Comparison of ENCODE assay signal across 35 cellular contexts in the genomic region with DNA sequence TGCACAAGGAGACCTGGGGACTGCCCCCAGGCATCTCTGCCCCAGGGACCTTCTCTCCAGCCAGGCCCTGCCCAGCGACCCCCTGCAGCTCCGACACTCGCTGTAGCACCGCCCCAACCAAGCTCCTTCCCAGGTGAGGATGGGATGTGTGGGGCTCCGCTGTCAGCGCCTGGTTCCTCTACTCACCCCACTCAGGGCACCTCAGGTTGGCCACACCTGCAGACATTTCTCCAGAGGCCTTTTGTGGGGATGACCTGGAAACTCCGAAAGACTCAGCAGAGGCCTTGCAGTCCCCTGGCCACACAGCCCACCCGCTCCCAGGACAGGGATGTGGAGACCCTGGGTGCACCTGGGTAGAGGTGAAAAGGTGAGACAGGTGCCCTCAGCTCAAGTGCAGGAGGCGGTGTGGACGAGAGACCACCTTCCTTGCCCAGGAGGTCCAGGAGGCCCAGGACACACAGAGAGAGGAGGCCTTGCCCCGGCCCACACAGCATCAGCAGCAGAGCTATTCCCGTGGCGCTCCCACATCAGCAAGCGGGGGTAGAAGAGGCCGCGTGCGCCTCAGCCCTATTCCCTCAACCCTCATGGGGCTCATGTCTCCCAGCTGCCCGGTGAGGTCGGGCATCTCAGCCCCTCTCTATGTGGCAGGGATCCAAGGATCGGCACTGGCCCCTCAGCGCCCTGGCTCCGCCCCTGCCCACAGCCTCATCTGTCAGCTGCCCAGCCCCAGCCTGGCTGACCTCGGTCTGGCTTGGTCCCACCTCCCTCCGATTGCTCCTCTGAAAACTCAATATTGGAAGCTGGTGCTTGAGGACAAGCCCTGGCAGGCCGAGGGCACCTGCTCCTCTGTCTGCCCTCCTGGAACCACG. TPM values are rescaled to one million over a fixed set of nuclear protein-coding genes. Genes with fewer than 3 reads are reported as not detected.
"Had no signal": no experiment of that assay in that cellular context is flagged by ENCODE, and none has a peak within 500 bp of the region (broad histone marks: within the 10 kb centered on the region; RNA-seq: fewer than 3 reads in every experiment).

No MANE protein-coding gene starts in this region.

- H3K4me3 ChIP-seq: esophagus squamous epithelium had no signal

- H3K9me3 ChIP-seq: esophagus squamous epithelium had no signal

- H3K4me1 Mint-ChIP-seq: activated T-helper 17 cell treated with anti-CD3 and anti-CD28 coated beads, Interleukin-2, amount 50 U/mL, for 72 hours; T-helper 17 cell had no signal

- H3K27me3 ChIP-seq: brain microvascular endothelial cell had no signal

- H3K9me3 Mint-ChIP-seq: activated B cell treated with CpG ODN at 0.5 μM for 24 hours; activated CD8-positive, alpha-beta T cell treated with anti-CD3 and anti-CD28 coated beads for 36 hours; activated T-cell treated with anti-CD3 and anti-CD28 coated beads, Interleukin-2, amount 50 U/mL, for 4 hours; activated T-helper 17 cell treated with anti-CD3 and anti-CD28 coated beads, Interleukin-2, amount 50 U/mL, for 72 hours; T-helper 2 cell treated with Interferon-gamma antibody and Interleukin-4, amounts not matched to agents 5 μg/mL and 100 μg/mL, for 36 hours had no signal

- H3K36me3 Mint-ChIP-seq: activated naive CD8-positive, alpha-beta T cell had no signal

- H3K36me3 ChIP-seq: brain microvascular endothelial cell, esophagus squamous epithelium, WERI-Rb-1 had no signal

- H3K27ac Mint-ChIP-seq: activated B cell treated with CpG ODN at 0.5 μM for 24 hours; activated CD8-positive, alpha-beta T cell treated with anti-CD3 and anti-CD28 coated beads for 36 hours; activated naive CD8-positive, alpha-beta T cell; activated T-helper 17 cell treated with anti-CD3 and anti-CD28 coated beads, Interleukin-2, amount 50 U/mL, for 72 hours; T-helper 17 cell; T-helper 2 cell treated with Interferon-gamma antibody and Interleukin-4, amounts not matched to agents 5 μg/mL and 100 μg/mL, for 36 hours had no signal

- H3K27ac ChIP-seq: brain microvascular endothelial cell, epithelial cell of prostate, esophagus squamous epithelium, WERI-Rb-1 had no signal

- H3K27me3 Mint-ChIP-seq: activated B cell treated with CpG ODN at 0.5 μM for 24 hours; activated CD8-positive, alpha-beta T cell treated with anti-CD3 and anti-CD28 coated beads for 36 hours; activated naive CD8-positive, alpha-beta T cell; activated T-helper 17 cell treated with anti-CD3 and anti-CD28 coated beads, Interleukin-2, amount 50 U/mL, for 72 hours; T-helper 17 cell had no signal

- ATAC-seq: activated CD4-positive, CD25-positive, alpha-beta regulatory T cell treated with anti-CD3 and anti-CD28 coated beads, Interleukin-2, amount 50 U/mL, for 24 hours; activated CD8-positive, alpha-beta T cell treated with anti-CD3 and anti-CD28 coated beads for 36 hours; activated T-cell treated with anti-CD3 and anti-CD28 coated beads, Interleukin-2, amount 50 U/mL, for 4 hours; activated T-helper 17 cell treated with anti-CD3 and anti-CD28 coated beads, Interleukin-2, amount 50 U/mL, for 72 hours; T-helper 17 cell had no signal

- H3K4me3 Mint-ChIP-seq: activated B cell treated with CpG ODN at 0.5 μM for 24 hours; activated CD8-positive, alpha-beta T cell treated with anti-CD3 and anti-CD28 coated beads for 36 hours; activated naive CD8-positive, alpha-beta T cell; activated T-cell treated with anti-CD3 and anti-CD28 coated beads, Interleukin-2, amount 50 U/mL, for 4 hours; activated T-helper 17 cell treated with anti-CD3 and anti-CD28 coated beads, Interleukin-2, amount 50 U/mL, for 72 hours; T-helper 17 cell; T-helper 2 cell treated with Interferon-gamma antibody and Interleukin-4, amounts not matched to agents 5 μg/mL and 100 μg/mL, for 36 hours had no signal

- DNase-seq: activated B cell treated with CpG ODN at 0.5 μM for 24 hours; activated CD4-positive, alpha-beta T cell treated with anti-CD3 and anti-CD28 coated beads for 48 hours; activated CD4-positive, alpha-beta T cell treated with anti-CD3 and anti-CD28 coated beads, Interleukin-2, amount 50 U/mL, for 1 hour; activated CD4-positive, alpha-beta T cell treated with anti-CD3 and anti-CD28 coated beads, Interleukin-2, amount 50 U/mL, for 48 hours; activated CD8-positive, alpha-beta memory T cell treated with anti-CD3 and anti-CD28 coated beads for 24 hours; activated CD8-positive, alpha-beta T cell treated with anti-CD3 and anti-CD28 coated beads for 36 hours; activated effector memory CD4-positive, alpha-beta T cell treated with Interleukin-2 at 50 U/mL for 16 hours; activated gamma-delta T cell treated with Interleukin-2 at 50 U/mL for 16 hours; activated naive CD4-positive, alpha-beta T cell treated with anti-CD3 and anti-CD28 coated beads, Interleukin-2, amount 50 U/mL, for 16 hours; activated naive CD4-positive, alpha-beta T cell treated with Interleukin-2 at 50 U/mL for 16 hours; activated T-cell treated with anti-CD3 and anti-CD28 coated beads, Interleukin-2, amount 50 U/mL, for 4 hours; amniotic stem cell; anterior cingulate cortex; brain microvascular endothelial cell; caudate nucleus; cortex of kidney; dermis blood vessel endothelial cell; effector CD4-positive, alpha-beta T cell; esophagus squamous epithelium; foreskin melanocyte; T-helper 1 cell; T-helper 17 cell; T1000; WERI-Rb-1 had no signal

RNA-seq across cellular contexts. Expression of gene TRPM5, which starts 20.9 kb away (rescaled TPM):
- total RNA-seq: activated B cell treated with CpG ODN at 0.5 μM for 24 hours; activated CD8-positive, alpha-beta T cell treated with anti-CD3 and anti-CD28 coated beads for 36 hours; activated T-cell treated with anti-CD3 and anti-CD28 coated beads, Interleukin-2, amount 50 U/mL, for 4 hours; activated T-helper 17 cell treated with anti-CD3 and anti-CD28 coated beads, Interleukin-2, amount 50 U/mL, for 72 hours; astrocyte; bronchial epithelial cell; chondrocyte; dermis blood vessel endothelial cell; endothelial cell of umbilical vein; esophagus squamous epithelium; fibroblast of lung; fibroblast of villous mesenchyme had no signal
- polyA plus RNA-seq: endothelial cell of umbilical vein, fibroblast of lung had no signal

RNA-seq across cellular contexts. Expression of gene KCNQ1, which starts 21.4 kb away (rescaled TPM):
- total RNA-seq: astrocyte, chondrocyte, fibroblast of lung, fibroblast of villous mesenchyme had no signal
- polyA plus RNA-seq: fibroblast of lung had no signal
